In the genomic region with DNA sequence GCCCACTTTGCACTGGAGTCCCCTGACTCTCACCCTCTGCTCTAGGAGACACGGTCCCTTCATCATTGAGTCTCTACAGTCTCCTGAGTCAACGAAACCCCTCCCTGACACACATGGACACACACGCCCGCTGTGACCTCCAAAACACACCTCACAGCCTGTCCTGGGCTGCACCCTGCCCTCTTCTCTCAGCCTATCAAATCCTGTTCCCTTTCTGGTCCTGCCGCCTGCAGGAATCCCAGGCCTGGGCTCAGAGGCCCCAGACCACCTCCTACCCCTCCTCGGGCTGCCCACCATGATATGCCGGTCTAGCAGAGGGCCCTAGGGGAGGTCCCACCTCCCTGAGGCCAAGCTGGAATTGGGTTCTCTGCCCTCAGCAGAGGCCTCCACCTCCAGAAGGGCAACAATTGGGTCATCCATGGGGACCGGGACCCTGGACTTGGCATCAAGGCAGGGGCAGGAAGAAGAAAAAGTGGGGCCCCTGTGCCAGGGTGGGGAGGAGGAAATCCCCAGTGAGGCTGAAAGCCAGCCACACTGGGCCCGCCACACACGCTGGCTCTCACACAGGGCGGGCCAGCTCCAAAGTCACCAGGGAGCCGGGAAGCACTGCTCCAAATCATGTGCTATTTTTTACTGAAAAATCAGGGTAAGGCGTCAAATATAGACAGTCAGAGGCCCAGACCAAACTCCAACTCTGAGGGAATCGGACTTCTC, we compare ENCODE assay signal across 8 cellular contexts. TPM values are rescaled to one million over a fixed set of nuclear protein-coding genes. Genes with fewer than 3 reads are reported as not detected.
DNase-seq lines count a peak whose midpoint lies in the region; ATAC-seq and TF ChIP-seq lines count a peak whose summit lies in the region.

No MANE protein-coding gene starts in this region.

- H3K36me3 Mint-ChIP-seq in activated T-helper 17 cell treated with anti-CD3 and anti-CD28 coated beads, Interleukin-2, amount 50 U/mL, for 72 hours (ENCODE audit: low read depth) = peaks cover 86% of the 10 kb centered on the region
- peaks cover 58 to 77% of the 10 kb centered on the region in 2 donors for H3K36me3 Mint-ChIP-seq in stimulated activated naive B cell treated with anti-CD40 and anti-IgM and Interleukin-4, amounts not matched to agents 10 μg/mL and 1 μg/mL and 100 μg/mL, for 72 hours

- no peak overlapping the region for H2AFZ ChIP-seq in hepatocyte

- H3K4me2 ChIP-seq in hepatocyte = peak overlapping the region; percentile 98

- ATAC-seq in activated T-helper 17 cell treated with anti-CD3 and anti-CD28 coated beads, Interleukin-2, amount 50 U/mL, for 72 hours (replicated peaks) = no peak
- ATAC-seq in stimulated activated naive B cell treated with anti-CD40 and anti-IgM and Interleukin-4, amounts not matched to agents 10 μg/mL and 1 μg/mL and 100 μg/mL, for 72 hours (replicated peaks) = no peak
- ATAC-seq in GM21576 (IDR thresholded peaks at IDR 0.05; ENCODE audit: unreplicated experiment) (no peak), GM21526 (IDR thresholded peaks at IDR 0.05; ENCODE audit: low FRiP score, unreplicated experiment) (no peak)

- peak; percentile 42 for TF ChIP-seq POLR2A in GM19099 (IDR thresholded peaks at IDR 0.05; ENCODE audit: extremely low read depth, insufficient read length, low read depth)

- H3K4me3 Mint-ChIP-seq in activated T-helper 17 cell treated with anti-CD3 and anti-CD28 coated beads, Interleukin-2, amount 50 U/mL, for 72 hours = peak overlapping the region; percentile 98
- peak overlapping the region; percentile 87 to 100 for H3K4me3 Mint-ChIP-seq in stimulated activated naive B cell treated with anti-CD40 and anti-IgM and Interleukin-4, amounts not matched to agents 10 μg/mL and 1 μg/mL and 100 μg/mL, for 72 hours

- no peaks in the 10 kb centered on the region for H3K36me3 ChIP-seq in hepatocyte (replicated peaks; ENCODE audit: insufficient read depth, low read depth)

- peak overlapping the region; percentile 56 for H3K27ac ChIP-seq in hepatocyte

- H3K4me3 ChIP-seq in hepatocyte = no peak overlapping the region

- H3K27ac Mint-ChIP-seq in activated T-helper 17 cell treated with anti-CD3 and anti-CD28 coated beads, Interleukin-2, amount 50 U/mL, for 72 hours = peak overlapping the region; percentile 95
- H3K27ac Mint-ChIP-seq in stimulated activated naive B cell treated with anti-CD40 and anti-IgM and Interleukin-4, amounts not matched to agents 10 μg/mL and 1 μg/mL and 100 μg/mL, for 72 hours = peak overlapping the region; percentile 99

- H4K20me1 ChIP-seq in hepatocyte (ENCODE audit: insufficient read depth, poor library complexity, severe bottlenecking) = peaks cover 39% of the 10 kb centered on the region

- peaks cover 51% of the 10 kb centered on the region for H3K79me2 ChIP-seq in hepatocyte

- H3K4me1 ChIP-seq in hepatocyte (ENCODE audit: insufficient read depth) = peaks cover 29% of the 10 kb centered on the region

- no peak for TF ChIP-seq CTCF in hepatocyte (IDR thresholded peaks at IDR 0.05; ENCODE audit: poor library complexity)

- H3K27me3 ChIP-seq in hepatocyte = no peaks in the 10 kb centered on the region

- no peaks in the 10 kb centered on the region for H3K27me3 Mint-ChIP-seq in activated T-helper 17 cell treated with anti-CD3 and anti-CD28 coated beads, Interleukin-2, amount 50 U/mL, for 72 hours
- no peaks in the 10 kb centered on the region for H3K27me3 Mint-ChIP-seq in stimulated activated naive B cell treated with anti-CD40 and anti-IgM and Interleukin-4, amounts not matched to agents 10 μg/mL and 1 μg/mL and 100 μg/mL, for 72 hours

- H3K9me2 ChIP-seq in hepatocyte (replicated peaks; ENCODE audit: insufficient read depth) = no peaks in the 10 kb centered on the region

- H3K4me1 Mint-ChIP-seq in activated T-helper 17 cell treated with anti-CD3 and anti-CD28 coated beads, Interleukin-2, amount 50 U/mL, for 72 hours = peaks cover 40% of the 10 kb centered on the region
- H3K4me1 Mint-ChIP-seq in stimulated activated naive B cell treated with anti-CD40 and anti-IgM and Interleukin-4, amounts not matched to agents 10 μg/mL and 1 μg/mL and 100 μg/mL, for 72 hours = peaks cover 48 to 58% of the 10 kb centered on the region in 2 donors

- no peak for DNase-seq in hepatocyte (ENCODE audit: low spot score)
- DNase-seq in stimulated activated naive B cell treated with anti-CD40 and anti-IgM and Interleukin-4, amounts not matched to agents 10 μg/mL and 1 μg/mL and 100 μg/mL, for 72 hours = no peak
- no peak for DNase-seq in CD1c-positive myeloid dendritic cell (ENCODE audit: extremely low spot score)
- no peak for DNase-seq in putamen (ENCODE audit: low spot score)

- WGBS in hepatocyte (ENCODE audit: low lambda C conversion rate, missing lambda C conversion rate) = 66% methylated on average over 14 of the region's 14 CpGs

- no peaks in the 10 kb centered on the region for H3K9me3 ChIP-seq in hepatocyte (ENCODE audit: low read depth)

- no peaks in the 10 kb centered on the region for H3K9me3 Mint-ChIP-seq in activated T-helper 17 cell treated with anti-CD3 and anti-CD28 coated beads, Interleukin-2, amount 50 U/mL, for 72 hours
- no peaks in the 10 kb centered on the region for H3K9me3 Mint-ChIP-seq in stimulated activated naive B cell treated with anti-CD40 and anti-IgM and Interleukin-4, amounts not matched to agents 10 μg/mL and 1 μg/mL and 100 μg/mL, for 72 hours

RNA-seq across cellular contexts. Expression of gene PPP1R9B, which starts 3.4 kb away (rescaled TPM):
- total RNA-seq in activated T-helper 17 cell treated with anti-CD3 and anti-CD28 coated beads, Interleukin-2, amount 50 U/mL, for 72 hours = 10 to 100 TPM; 73.6 to 89.2 TPM
- 22.5 and 26.2 TPM in 2 replicates for total RNA-seq in hepatocyte
- polyA plus RNA-seq in hepatocyte = 5.1 and 6.7 TPM in 2 replicates

RNA-seq across cellular contexts. Expression of gene SAMD14, which starts 17.1 kb away (rescaled TPM):
- total RNA-seq in activated T-helper 17 cell treated with anti-CD3 and anti-CD28 coated beads, Interleukin-2, amount 50 U/mL, for 72 hours = 1 to 10 TPM in 1 of 2 donors, under 1 TPM in 1; 0.84 to 6.9 TPM
- 2.4 and 3.1 TPM in 2 replicates for total RNA-seq in hepatocyte
- polyA plus RNA-seq in hepatocyte = 3.1 and 4.2 TPM in 2 replicates

RNA-seq across cellular contexts. Expression of gene SGCA, which starts 18.7 kb away (rescaled TPM):
- not detected for total RNA-seq in activated T-helper 17 cell treated with anti-CD3 and anti-CD28 coated beads, Interleukin-2, amount 50 U/mL, for 72 hours
- 0.37 TPM in 1 of 2 replicates, not detected in the other for total RNA-seq in hepatocyte
- 0.83 and 2.2 TPM in 2 replicates for polyA plus RNA-seq in hepatocyte

RNA-seq across cellular contexts. Expression of gene PDK2, which starts 51.9 kb away (rescaled TPM):
- 10 to 100 TPM; 10.0 to 15.2 TPM for total RNA-seq in activated T-helper 17 cell treated with anti-CD3 and anti-CD28 coated beads, Interleukin-2, amount 50 U/mL, for 72 hours
- total RNA-seq in hepatocyte = 35.5 and 42.7 TPM in 2 replicates
- 55.8 and 56.9 TPM in 2 replicates for polyA plus RNA-seq in hepatocyte

RNA-seq across cellular contexts. Expression of gene COL1A1, which starts 54.3 kb away (rescaled TPM):
- total RNA-seq in activated T-helper 17 cell treated with anti-CD3 and anti-CD28 coated beads, Interleukin-2, amount 50 U/mL, for 72 hours = 1 to 10 TPM in 1 of 2 donors, under 1 TPM in 1; 0.37 to 1.9 TPM
- total RNA-seq in hepatocyte = 351 and 1,063 TPM in 2 replicates
- 5,822 and 6,071 TPM in 2 replicates for polyA plus RNA-seq in hepatocyte
